Comparison of ENCODE assay signal across 14 cellular contexts in the genomic region with DNA sequence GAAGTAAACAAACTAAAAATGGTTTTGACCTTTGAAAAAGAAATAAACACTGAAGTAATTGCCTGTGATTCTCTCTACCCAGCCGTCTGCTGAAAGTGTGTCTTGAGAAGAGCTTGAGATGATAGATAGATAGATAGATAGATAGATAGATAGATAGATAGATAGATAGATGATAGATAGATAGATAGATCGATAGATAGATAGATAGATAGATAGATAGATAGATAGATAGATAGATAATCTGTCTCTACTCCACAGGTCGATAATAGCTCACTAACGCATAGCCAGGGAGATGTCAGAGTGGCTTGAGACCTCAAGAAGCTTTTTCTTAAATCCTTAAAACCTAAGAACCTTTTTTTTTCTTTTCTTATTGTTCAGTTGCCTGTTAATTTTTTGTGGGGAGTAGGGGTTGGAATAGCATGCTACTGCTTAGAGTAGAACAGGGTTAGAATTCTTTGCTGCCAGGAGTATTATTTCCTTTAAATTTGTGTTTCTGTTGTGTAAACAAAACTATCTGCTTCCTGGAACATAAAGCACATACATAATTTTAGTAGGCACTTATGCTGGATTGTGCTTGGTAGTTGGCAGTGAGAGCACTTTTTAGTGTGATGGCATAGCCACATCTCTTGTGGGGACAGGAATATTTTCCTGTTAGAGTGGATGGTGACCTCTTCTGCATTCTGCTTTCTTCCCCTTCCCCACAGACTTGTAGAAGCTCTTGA.
"Had no signal": no experiment of that assay in that cellular context is flagged by ENCODE, and none has a peak within 500 bp of the region (broad histone marks: within the 10 kb centered on the region; RNA-seq: fewer than 3 reads in every experiment).

No MANE protein-coding gene starts in this region.

- H3K4me3 Mint-ChIP-seq: activated naive CD4-positive, alpha-beta T cell treated with anti-CD3 and anti-CD28 coated beads, Interleukin-2, amount 10 ng/mL, durations not matched to agents 7 days and 5 days; mesothelial cell of epicardium; T-helper 2 cell treated with Interferon-gamma antibody and Interleukin-4, amounts not matched to agents 5 μg/mL and 100 μg/mL, for 36 hours had no signal

- H3K27ac Mint-ChIP-seq: activated naive CD4-positive, alpha-beta T cell treated with anti-CD3 and anti-CD28 coated beads, Interleukin-2, amount 10 ng/mL, durations not matched to agents 7 days and 5 days; mesothelial cell of epicardium; T-helper 2 cell treated with Interferon-gamma antibody and Interleukin-4, amounts not matched to agents 5 μg/mL and 100 μg/mL, for 36 hours had no signal

- H3K36me3 ChIP-seq: gastrocnemius medialis had no signal

- H3K4me1 Mint-ChIP-seq: mesothelial cell of epicardium had no signal

- DNase-seq: activated CD4-positive, alpha-beta T cell treated with anti-CD3 and anti-CD28 coated beads, Interleukin-2, amount 50 U/mL, for 48 hours; activated naive CD4-positive, alpha-beta T cell treated with anti-CD3 and anti-CD28 coated beads, Interleukin-2, amount 10 ng/mL, durations not matched to agents 7 days and 5 days; effector memory CD4-positive, alpha-beta T cell; gastrocnemius medialis; islet precursor cell; left ventricle myocardium inferior; posterior cingulate gyrus; stimulated activated CD4-positive, alpha-beta T cell treated with anti-CD3 and anti-CD28 coated beads, Interleukin-4, amount 100 ng/mL, for 4 hours had no signal

- H3K9me3 ChIP-seq: gastrocnemius medialis had no signal

- H3K27me3 ChIP-seq: gastrocnemius medialis, tibial nerve had no signal

- H3K27ac ChIP-seq: epithelial cell of prostate, gastrocnemius medialis, left ventricle myocardium inferior, skin epidermis, tibial nerve had no signal

- ATAC-seq: activated CD4-positive, CD25-positive, alpha-beta regulatory T cell treated with anti-CD3 and anti-CD28 coated beads, Interleukin-2, amount 50 U/mL, for 24 hours; gastrocnemius medialis had no signal

- H3K4me3 ChIP-seq: gastrocnemius medialis, left ventricle myocardium inferior, skin epidermis, tibial nerve had no signal
